ENCODE assay signal across 8 cellular contexts in the genomic region with DNA sequence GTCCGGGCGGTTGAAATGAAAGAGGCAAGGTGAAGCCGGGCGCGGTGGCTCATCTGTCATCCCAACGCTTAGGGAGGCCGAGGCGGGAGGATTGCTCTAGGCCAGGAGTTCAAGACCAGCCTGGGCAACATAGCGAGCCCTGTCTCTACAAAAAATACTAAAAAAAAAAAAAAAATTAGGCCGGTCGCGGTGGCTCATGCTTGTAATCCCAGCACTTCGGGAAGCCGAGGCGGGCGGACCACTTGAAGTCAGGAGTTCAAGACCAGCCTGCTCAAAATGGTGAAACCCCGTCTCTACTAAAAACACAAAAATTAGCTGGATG. TPM values are rescaled to one million over a fixed set of nuclear protein-coding genes. Genes with fewer than 3 reads are reported as not detected.
DNase-seq lines count a peak whose midpoint lies in the region; ATAC-seq, FAIRE-seq and TF ChIP-seq lines count a peak whose summit lies in the region.

No MANE protein-coding gene starts in this region.

- no peaks in the 10 kb centered on the region for H3K27me3 Mint-ChIP-seq in stimulated activated naive CD8-positive, alpha-beta T cell treated with anti-CD3 and anti-CD28 coated beads, Interleukin-15, Interleukin-2, amounts not matched to agents 100 ng/mL and 50 ng/mL, for 24 hours

- DNase-seq in stimulated activated naive CD8-positive, alpha-beta T cell treated with anti-CD3 and anti-CD28 coated beads, Interleukin-15, Interleukin-2, amounts not matched to agents 100 U/mL and 50 U/mL, for 24 hours = no peak
- no peak for DNase-seq in bronchial epithelial cell (ENCODE audit: low read depth)
- DNase-seq in aorta = no peak
- DNase-seq in GM12891 (ENCODE audit: insufficient read length, low spot score) = no peak
- DNase-seq in NCI-H2029 treated with DMSO at 0.1 percent for 48 hours (lab: John Stamatoyannopoulos, UW) = no peak
- DNase-seq in HT-29 (ENCODE audit: low spot score) = no peak

- H3K36me3 Mint-ChIP-seq in stimulated activated naive CD8-positive, alpha-beta T cell treated with anti-CD3 and anti-CD28 coated beads, Interleukin-15, Interleukin-2, amounts not matched to agents 100 ng/mL and 50 ng/mL, for 24 hours (ENCODE audit: low read depth) = peaks cover 11% of the 10 kb centered on the region

- FAIRE-seq in bronchial epithelial cell (lab: Jason Lieb, UNC) (no peak), GM12891 (lab: Jason Lieb, UNC) (no peak)

- no peak for TF ChIP-seq CTCF in bronchial epithelial cell (IDR thresholded peaks at IDR 0.05; ENCODE audit: insufficient read depth, low read length, severe bottlenecking)

- WGBS in aorta, 2 donors = 16 to 20% methylated on average over 17 of the region's 17 CpGs

- H3K4me1 Mint-ChIP-seq in stimulated activated naive CD8-positive, alpha-beta T cell treated with anti-CD3 and anti-CD28 coated beads, Interleukin-15, Interleukin-2, amounts not matched to agents 100 ng/mL and 50 ng/mL, for 24 hours (ENCODE audit: low read depth) = peaks cover 20% of the 10 kb centered on the region

- ATAC-seq in stimulated activated naive CD8-positive, alpha-beta T cell treated with anti-CD3 and anti-CD28 coated beads, Interleukin-15, Interleukin-2, amounts not matched to agents 100 U/mL and 50 U/mL, for 24 hours = no peak
- ATAC-seq in aorta (ENCODE audit: low FRiP score) = no peak

- peaks cover 22% of the 10 kb centered on the region for H3K36me3 ChIP-seq in bronchial epithelial cell (ENCODE audit: control insufficient read depth, insufficient read depth, low read length)
- peaks cover 9% of the 10 kb centered on the region for H3K36me3 ChIP-seq in mucosa of stomach (ENCODE audit: control insufficient read depth, insufficient read depth, low read length)
- H3K36me3 ChIP-seq in aorta (ENCODE audit: control insufficient read depth in 1 of 2, insufficient read depth in 2 of 2, low read length in 1 of 2) = peaks cover 0 to 4% of the 10 kb centered on the region in 2 donors

- no peak for TF ChIP-seq POLR2A in GM12891 (IDR thresholded peaks at IDR 0.05; ENCODE audit: low read depth, low read length)

- intact Hi-C loops in aorta (cut with DNase I) = loop anchor here in 1 of 2 donors (2.0 kb wide), 1 partner anchor 36 kb away; a partner anchor contains a TSS

- peak overlapping the region; percentile 78 for H3K27ac Mint-ChIP-seq in stimulated activated naive CD8-positive, alpha-beta T cell treated with anti-CD3 and anti-CD28 coated beads, Interleukin-15, Interleukin-2, amounts not matched to agents 100 ng/mL and 50 ng/mL, for 24 hours

- H3K9me3 ChIP-seq in mucosa of stomach (ENCODE audit: control insufficient read depth, low read length) (no peaks in the 10 kb centered on the region), aorta (ENCODE audit: control insufficient read depth, low read length) (no peaks in the 10 kb centered on the region)

- peak overlapping the region; percentile 89 for H3K4me3 Mint-ChIP-seq in stimulated activated naive CD8-positive, alpha-beta T cell treated with anti-CD3 and anti-CD28 coated beads, Interleukin-15, Interleukin-2, amounts not matched to agents 100 ng/mL and 50 ng/mL, for 24 hours

- H3K9ac ChIP-seq in mucosa of stomach (ENCODE audit: low read length) = peak overlapping the region; percentile 93

- H3K9me3 Mint-ChIP-seq in stimulated activated naive CD8-positive, alpha-beta T cell treated with anti-CD3 and anti-CD28 coated beads, Interleukin-15, Interleukin-2, amounts not matched to agents 100 ng/mL and 50 ng/mL, for 24 hours = no peaks in the 10 kb centered on the region

- H3K27me3 ChIP-seq in bronchial epithelial cell (ENCODE audit: control insufficient read depth, insufficient read depth, low read length) (no peaks in the 10 kb centered on the region), mucosa of stomach (ENCODE audit: control insufficient read depth, insufficient read depth, low read length) (no peaks in the 10 kb centered on the region), aorta (ENCODE audit: control insufficient read depth in 1 of 2, insufficient read depth in 2 of 2, low read length in 1 of 2) (no peaks in the 10 kb centered on the region)

- H3K27ac ChIP-seq in aorta (ENCODE audit: low read depth in 1 of 2, low read length in 2 of 2) = no peak overlapping the region

- H3K4me3 ChIP-seq in bronchial epithelial cell (ENCODE audit: low read depth, low read length) (peak overlapping the region; percentile 93), mucosa of stomach (ENCODE audit: low read length) (peak overlapping the region; percentile 98), aorta (ENCODE audit: low read length in 2 of 2) (peak overlapping the region; percentile 62 to 78)

- peaks cover 8% of the 10 kb centered on the region for H3K4me1 ChIP-seq in mucosa of stomach (ENCODE audit: control insufficient read depth, insufficient read depth, low read length)
- H3K4me1 ChIP-seq in aorta (ENCODE audit: control insufficient read depth in 1 of 2, insufficient read depth in 2 of 2, low read length in 2 of 2) = no peaks in the 10 kb centered on the region

TF ChIP-seq in GM12891, 5 proteins besides CTCF, POLR2A, EP300 and RAD21:
- TF ChIP-seq PAX5 (IDR thresholded peaks at IDR 0.05; ENCODE audit: insufficient read depth, low read length, severe bottlenecking) (no peak), POU2F2 (IDR thresholded peaks at IDR 0.05; ENCODE audit: low read depth, low read length) (no peak), POLR2AphosphoS5 (IDR thresholded peaks at IDR 0.05; ENCODE audit: low read depth, low read length) (no peak), TAF1 (IDR thresholded peaks at IDR 0.05; ENCODE audit: low read depth, low read length) (no peak)
TF ChIP-seq in GM12891: peak in this region for 0.

RNA-seq across cellular contexts. Expression of a gene that starts 0.3 kb away (rescaled TPM):
- total RNA-seq in bronchial epithelial cell (0.51 and 0.79 TPM in 2 replicates), aorta (not detected)
- not detected for polyA plus RNA-seq in aorta
- 0.33 TPM for polyA plus RNA-seq in GM12891 (2012; ENCODE audit: low read depth, missing spikeins)
- 2.8 and 6.5 TPM in 2 replicates for total RNA-seq in HT-29 (2014; rRNA removed; shearing (Covaris generic))

RNA-seq across cellular contexts. Expression of a gene that starts 0.6 kb away (rescaled TPM):
- total RNA-seq in bronchial epithelial cell (24.7 and 37.1 TPM in 2 replicates), aorta (10 to 100 TPM; 79.6 to 86.5 TPM)
- 100 to 1,000 TPM in 1 of 2 donors, 10 to 100 TPM in 1; 65.2 to 111 TPM for polyA plus RNA-seq in aorta
- 50.9 TPM for polyA plus RNA-seq in GM12891 (2012; ENCODE audit: low read depth, missing spikeins)
- 324 and 336 TPM in 2 replicates for total RNA-seq in HT-29 (2014; rRNA removed; shearing (Covaris generic))

RNA-seq across cellular contexts. Expression of a gene that starts 34.1 kb away (rescaled TPM):
- total RNA-seq in bronchial epithelial cell = 10.5 and 29.3 TPM in 2 replicates
- total RNA-seq in aorta = 10 to 100 TPM; 26.6 to 34.2 TPM
- 10 to 100 TPM; 40.2 to 76.1 TPM for polyA plus RNA-seq in aorta
- 19.6 TPM for polyA plus RNA-seq in GM12891 (2012; ENCODE audit: low read depth, missing spikeins)
- total RNA-seq in HT-29 (2014; rRNA removed; shearing (Covaris generic)) = 89.2 and 92.5 TPM in 2 replicates

RNA-seq across cellular contexts. Expression of a gene that starts 36.8 kb away (rescaled TPM):
- total RNA-seq in bronchial epithelial cell (not detected in 2 replicates), aorta (not detected)
- polyA plus RNA-seq in aorta = 1 to 10 TPM in 1 of 2 donors, not detected in 1; 1.9 TPM
- polyA plus RNA-seq in GM12891 (2012; ENCODE audit: low read depth, missing spikeins) = 0.32 TPM
- total RNA-seq in HT-29 (2014; rRNA removed; shearing (Covaris generic)) = not detected in 2 replicates

RNA-seq across cellular contexts. Expression of a gene that starts 44.2 kb away (rescaled TPM):
- total RNA-seq in bronchial epithelial cell (not detected in 2 replicates), aorta (not detected)
- under 1 TPM in 1 of 2 donors, not detected in 1; 0.03 TPM for polyA plus RNA-seq in aorta
- polyA plus RNA-seq in GM12891 (2012; ENCODE audit: low read depth, missing spikeins) = 2.1 TPM
- 0.05 TPM in 1 of 2 replicates, not detected in the other for total RNA-seq in HT-29 (2014; rRNA removed; shearing (Covaris generic))
